ENCODE assay signal across 8 cellular contexts in genomic region chr5:139341689-139342422, GRCh38. TPM values are rescaled to one million over a fixed set of nuclear protein-coding genes. Genes with fewer than 3 reads are reported as not detected.
A peak's percentile ranks its signal among the peaks of the same experiment; 100 is the strongest.
DNase-seq lines count a peak whose midpoint lies in the region; ATAC-seq, FAIRE-seq and TF ChIP-seq lines count a peak whose summit lies in the region.

PAIP2 (plus strand) TSS chr5:139341854; CDS start chr5:139363785, 21,931 bp downstream.

- TF ChIP-seq POLR2A in GM12891 (IDR thresholded peaks at IDR 0.05; ENCODE audit: low read depth, low read length) (peak; percentile 89), heart left ventricle (IDR thresholded peaks at IDR 0.05) (peak; percentile 74 to 91), upper lobe of left lung (IDR thresholded peaks at IDR 0.05) (peak; percentile 62 to 98 (median 95))

- POLR2A ChIA-PET in T-cell (lab: Charles Lee) = interaction anchor here (0.5 to 1.6 kb wide), 29 partner anchors 9 to 1096 kb away, joined by 3 to 14 read pairs (median 4); partner anchors contain the start of genes DNAJC18 (in 1 of the 2) and MATR3 (in 1 of the 2)

- peaks cover 53 to 61% (median 58%) of the 10 kb centered on the region in 3 donors for H3K4me1 Mint-ChIP-seq in T-cell

- WGBS in adipose tissue, 3 donors = 0 to 1% (median 0%) methylated on average over 66 of the region's 66 CpGs
- 0 to 1% (median 0%) methylated on average over 47 to 66 of the region's 66 CpGs for WGBS in heart left ventricle, 4 donors
- WGBS in upper lobe of left lung, 2 donors = 0 to 1% methylated on average over 33 to 65 of the region's 66 CpGs

- H3K27ac ChIP-seq in adipose tissue (ENCODE audit: low read depth, low read length) = peak within 1 kb of the TSS; percentile 89
- H3K27ac ChIP-seq in heart left ventricle = peak within 1 kb of the TSS; percentile 91 to 99 (median 96)
- peak within 1 kb of the TSS; percentile 98 to 99 (median 98) for H3K27ac ChIP-seq in upper lobe of left lung

- CTCF ChIA-PET in T-cell (lab: Charles Lee) = interaction anchor here (0.6 to 1.6 kb wide), 13 partner anchors 9 to 762 kb away, joined by 3 to 7 read pairs (median 6); partner anchors contain the start of genes MATR3 (in 1 of the 2) and SPATA24 (in 1 of the 2)

- DNase-seq in GM12891 (ENCODE audit: insufficient read length, low spot score) (peak; percentile 82), NCI-H1436 treated with DMSO at 0.1 percent for 48 hours (lab: John Stamatoyannopoulos, UW) (peak; percentile 88), T-cell (peak; percentile 94 to 100 (median 98)), heart left ventricle (peak; percentile 97 to 99 (median 99)), posterior cingulate gyrus (peak; percentile 95 to 100 (median 98)), upper lobe of left lung (peak; percentile 98 to 99)

- ATAC-seq in HG02840 (IDR thresholded peaks at IDR 0.05; ENCODE audit: low FRiP score, unreplicated experiment) (peak; percentile 93), T-cell (replicated peaks in 1 of 4) (peak; percentile 85 to 93 (median 91)), heart left ventricle (peak; percentile 95 to 99 (median 98)), upper lobe of left lung (ENCODE audit: low FRiP score in 2 of 2) (peak; percentile 98 to 99)

- H3K36me3 Mint-ChIP-seq in T-cell = peaks cover 19% of the 10 kb centered on the region

- TF ChIP-seq EP300 in upper lobe of left lung (IDR thresholded peaks at IDR 0.05) = no peak

- no peaks in the 10 kb centered on the region for H3K27me3 Mint-ChIP-seq in T-cell

- H3K27ac Mint-ChIP-seq in T-cell = peak within 1 kb of the TSS; percentile 99

- intact Hi-C loops in heart left ventricle (cut with DNase I) = loop anchor here in 8 of 10 donors (2.0 to 10.0 kb wide), 7 partner anchors 35 to 60 kb away; partner anchors contain the start of genes MATR3 (in 4 of the 8) and SPATA24 (in 1 of the 8)
- intact Hi-C loops in posterior cingulate gyrus (cut with DNase I) = loop anchor here (2.0 to 5.0 kb wide), 3 partner anchors 47 to 70 kb away; no protein-coding TSS in a partner anchor

- FAIRE-seq in GM12891 (lab: Jason Lieb, UNC) = peak; percentile 99

- H3K4me3 Mint-ChIP-seq in T-cell = peak within 1 kb of the TSS; percentile 98 to 100 (median 100)

- no peaks in the 10 kb centered on the region for H3K9me3 Mint-ChIP-seq in T-cell

- H3K36me3 ChIP-seq in heart left ventricle = peaks cover 0 to 9% (median 0%) of the 10 kb centered on the region in 9 donors
- peaks cover 0 to 7% (median 0%) of the 10 kb centered on the region in 4 donors for H3K36me3 ChIP-seq in upper lobe of left lung

- TF ChIP-seq CTCF in heart left ventricle (IDR thresholded peaks at IDR 0.05) = peak; percentile 59 to 91 (median 76)
- peak; percentile 69 to 93 (median 84) for TF ChIP-seq CTCF in upper lobe of left lung (IDR thresholded peaks at IDR 0.05)

- no peaks in the 10 kb centered on the region for H3K27me3 ChIP-seq in heart left ventricle
- no peaks in the 10 kb centered on the region for H3K27me3 ChIP-seq in upper lobe of left lung

- H3K4me1 ChIP-seq in heart left ventricle (peaks cover 0 to 39% (median 26%) of the 10 kb centered on the region in 12 donors), upper lobe of left lung (peaks cover 27 to 38% (median 34%) of the 10 kb centered on the region in 4 donors)

- H3K4me3 ChIP-seq in heart left ventricle (peak within 1 kb of the TSS; percentile 54 to 98 (median 76)), upper lobe of left lung (peak within 1 kb of the TSS; percentile 71 to 89 (median 82))

- no peaks in the 10 kb centered on the region for H3K9me3 ChIP-seq in heart left ventricle
- H3K9me3 ChIP-seq in upper lobe of left lung = no peaks in the 10 kb centered on the region

TF ChIP-seq in GM12891, 5 proteins besides CTCF, POLR2A, EP300 and RAD21:
- peak; percentile 90 for TF ChIP-seq POLR2AphosphoS5 (IDR thresholded peaks at IDR 0.05; ENCODE audit: low read depth, low read length)
- TF ChIP-seq TAF1 (IDR thresholded peaks at IDR 0.05; ENCODE audit: low read depth, low read length) = peak; percentile 68; the same call in 1 of the 2 replicates
- TF ChIP-seq POU2F2 (IDR thresholded peaks at IDR 0.05; ENCODE audit: low read depth, low read length) = peak; percentile 26; the same call in 1 of the 2 replicates
- no peak for TF ChIP-seq PAX5 (IDR thresholded peaks at IDR 0.05; ENCODE audit: insufficient read depth, low read length, severe bottlenecking)
- TF ChIP-seq SPI1 (IDR thresholded peaks at IDR 0.05; ENCODE audit: low read depth, low read length) = peak; percentile 53

RNA-seq across cellular contexts. Expression of gene PAIP2, which starts in this region (rescaled TPM):
- 128 TPM for polyA plus RNA-seq in GM12891 (2012; ENCODE audit: low read depth, missing spikeins)
- 100 to 1,000 TPM in 4 of 5 donors, 10 to 100 TPM in 1; 96.5 to 119 (median 101) TPM for total RNA-seq in T-cell
- polyA plus RNA-seq in adipose tissue = 100 to 1,000 TPM in 2 of 3 donors, 10 to 100 TPM in 1; 41.6 to 160 (median 108) TPM
- 100 to 1,000 TPM; 111 to 154 (median 132) TPM for total RNA-seq in heart left ventricle
- polyA plus RNA-seq in heart left ventricle = 100 to 1,000 TPM in 1 of 2 donors, 10 to 100 TPM in 1; 93.2 to 138 TPM
- 100 to 1,000 TPM in 1 of 6 donors, 10 to 100 TPM in 5; 36.7 to 103 (median 67.8) TPM for total RNA-seq in upper lobe of left lung

Comparison
In these comparisons a context has a peak if more than half of its experiments do, and no peak if none do; other contexts are left out.
1. Peak in every context shown above with its lines: DNase-seq, ATAC-seq, H3K4me3 ChIP-seq and H3K27ac ChIP-seq.